In the genomic region with DNA sequence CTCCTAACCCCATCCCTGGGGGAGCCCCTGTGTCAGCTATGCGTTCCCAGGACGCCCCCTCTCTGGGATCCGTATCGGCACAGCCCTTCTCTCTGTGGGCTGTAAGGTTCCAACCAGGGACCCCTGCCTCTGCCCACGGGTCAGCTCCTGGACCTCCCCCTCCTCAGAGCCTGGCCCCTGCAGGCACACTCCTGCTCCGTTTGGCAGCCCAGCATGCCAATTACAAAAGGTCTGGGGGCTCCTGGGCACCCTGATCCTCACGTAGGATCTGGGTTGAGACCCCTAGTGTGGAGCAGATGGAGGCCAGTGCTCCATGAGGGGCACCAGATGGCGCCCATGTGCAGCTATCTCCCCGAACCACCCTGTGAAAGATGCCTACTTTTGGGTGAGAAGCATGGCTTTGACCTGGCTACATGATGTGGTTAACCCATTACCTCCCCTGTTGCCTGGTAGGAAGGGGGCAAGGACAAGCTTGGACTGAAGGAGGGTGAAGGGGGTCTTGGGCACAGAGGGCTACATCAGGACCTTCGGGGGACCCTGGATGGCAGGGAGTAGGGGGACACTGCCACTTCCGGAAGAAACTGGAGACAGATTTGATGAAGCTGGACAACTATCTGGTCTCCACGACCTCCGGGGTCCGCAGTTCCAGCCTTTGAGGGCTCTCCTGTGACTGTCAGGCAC, we compare ENCODE assay signal across 8 cellular contexts. TPM values are rescaled to one million over a fixed set of nuclear protein-coding genes. Genes with fewer than 3 reads are reported as not detected.
A peak's percentile ranks its signal among the peaks of the same experiment; 100 is the strongest.
DNase-seq lines count a peak whose midpoint lies in the region; FAIRE-seq and TF ChIP-seq lines count a peak whose summit lies in the region.

No MANE protein-coding gene starts in this region.

- H3K27ac Mint-ChIP-seq in astrocyte (ENCODE audit: unreplicated experiment) = no peak overlapping the region

- no peak overlapping the region for H2BK15ac ChIP-seq in mesenchymal stem cell (ENCODE audit: low read depth, poor library complexity, severe bottlenecking)

- H4K8ac ChIP-seq in mesenchymal stem cell (ENCODE audit: low read length) = peak overlapping the region; percentile 81

- no peak for TF ChIP-seq CTCF in astrocyte (IDR thresholded peaks at IDR 0.05; ENCODE audit: insufficient read depth, low read depth, low read length)

- peak overlapping the region in 1 of 2 experiments; percentile 4 for H2BK12ac ChIP-seq in mesenchymal stem cell (ENCODE audit: low read length in 2 of 2)

- no peak overlapping the region for H2BK5ac ChIP-seq in mesenchymal stem cell (ENCODE audit: low read depth, low read length, poor library complexity, severe bottlenecking)

- FAIRE-seq in astrocyte (lab: Jason Lieb, UNC) = no peak

- peak overlapping the region in 1 of 2 experiments; percentile 63 for H3K18ac ChIP-seq in mesenchymal stem cell (ENCODE audit: low read depth in 1 of 2, low read length in 2 of 2)

- H3K36me3 Mint-ChIP-seq in astrocyte (ENCODE audit: low read depth, unreplicated experiment) = peaks cover 22% of the 10 kb centered on the region

- DNase-seq in NCI-H2029 (lab: John Stamatoyannopoulos, UW) (peak; percentile 14), NCI-H2029 treated with DMSO at 0.1 percent for 48 hours (lab: John Stamatoyannopoulos, UW) (no peak), NAMALWA (ENCODE audit: low spot score) (peak; percentile 78), astrocyte (ENCODE audit: low read depth) (no peak), mesenchymal stem cell (no peak), mucosa of gallbladder (ENCODE audit: low spot score) (no peak)
- DNase-seq in central memory CD4-positive, alpha-beta T cell = no peak
- no peak for DNase-seq in stimulated activated CD4-positive, alpha-beta T cell treated with anti-CD3 and anti-CD28 coated beads, Interleukin-4, amount 100 ng/mL, for 4 hours

- no peaks in the 10 kb centered on the region for H3K79me1 ChIP-seq in mesenchymal stem cell (replicated peaks; ENCODE audit: low read length, poor library complexity, severe bottlenecking)

- H3K14ac ChIP-seq in mesenchymal stem cell (ENCODE audit: low read length in 2 of 2) = no peak overlapping the region

- H2AK5ac ChIP-seq in mesenchymal stem cell (ENCODE audit: low read length, severe bottlenecking) = no peak overlapping the region

- H3K9ac ChIP-seq in astrocyte (ENCODE audit: low read length) (no peak overlapping the region), mesenchymal stem cell (ENCODE audit: low read length) (peak overlapping the region; percentile 70)

- H3K9me3 ChIP-seq in astrocyte (ENCODE audit: insufficient read depth, low read depth, low read length) = no peaks in the 10 kb centered on the region
- H3K9me3 ChIP-seq in mesenchymal stem cell (ENCODE audit: control insufficient read depth, low read length) = no peaks in the 10 kb centered on the region

- no peaks in the 10 kb centered on the region for H3K27me3 Mint-ChIP-seq in astrocyte (ENCODE audit: low read depth, unreplicated experiment)

- H2AFZ ChIP-seq in astrocyte (ENCODE audit: low read depth, low read length) (no peak overlapping the region), mesenchymal stem cell (ENCODE audit: low read depth, low read length) (no peak overlapping the region)

- H4K20me1 ChIP-seq in astrocyte (ENCODE audit: insufficient read depth, low read length) = no peaks in the 10 kb centered on the region

- H4K91ac ChIP-seq in mesenchymal stem cell (ENCODE audit: low read length) = no peak overlapping the region

- H3K4me1 Mint-ChIP-seq in astrocyte (ENCODE audit: low read depth, unreplicated experiment) = peaks cover 7% of the 10 kb centered on the region

- H3K4me3 Mint-ChIP-seq in astrocyte (ENCODE audit: unreplicated experiment) = no peak overlapping the region

- WGBS in mesenchymal stem cell = 75% methylated on average over 13 of the region's 14 CpGs

- no peaks in the 10 kb centered on the region for H3K36me3 ChIP-seq in astrocyte (ENCODE audit: insufficient read depth, low read length)
- peaks cover 11 to 12% of the 10 kb centered on the region in 2 experiments for H3K36me3 ChIP-seq in mesenchymal stem cell (ENCODE audit: control insufficient read depth in 1 of 2, insufficient read depth in 2 of 2, low read depth in 1 of 2, low read length in 2 of 2)

- H3K4me1 ChIP-seq in astrocyte (ENCODE audit: insufficient read depth, low read length) (peaks cover 10% of the 10 kb centered on the region), mesenchymal stem cell (ENCODE audit: control insufficient read depth, insufficient read depth, low read depth, low read length) (peaks cover 12% of the 10 kb centered on the region)

- peak overlapping the region in 1 of 2 experiments; percentile 29 for H3K23ac ChIP-seq in mesenchymal stem cell (ENCODE audit: low read length in 2 of 2)

- H3K4me2 ChIP-seq in astrocyte (ENCODE audit: low read length) = peak overlapping the region; percentile 75
- H3K4me2 ChIP-seq in mesenchymal stem cell (ENCODE audit: low read length, poor library complexity, severe bottlenecking) = no peak overlapping the region

- no peak overlapping the region for H2BK120ac ChIP-seq in mesenchymal stem cell (ENCODE audit: low read depth, low read length)

- H3K27ac ChIP-seq in astrocyte (ENCODE audit: low read depth, low read length) (no peak overlapping the region), mesenchymal stem cell (ENCODE audit: low read length, poor library complexity, severe bottlenecking) (no peak overlapping the region)

- no peak overlapping the region for H3K4me3 ChIP-seq in astrocyte (ENCODE audit: insufficient read depth, low read depth, low read length)
- peak overlapping the region in 1 of 2 experiments; percentile 44 for H3K4me3 ChIP-seq in mesenchymal stem cell (ENCODE audit: insufficient read depth in 1 of 2, low read depth in 1 of 2, low read length in 2 of 2)

- H3K27me3 ChIP-seq in astrocyte (ENCODE audit: insufficient read depth, low read length) = no peaks in the 10 kb centered on the region
- H3K27me3 ChIP-seq in mesenchymal stem cell (ENCODE audit: control insufficient read depth in 1 of 2, insufficient read depth in 1 of 2, low read length in 2 of 2) = no peaks in the 10 kb centered on the region

- no peaks in the 10 kb centered on the region for H3K79me2 ChIP-seq in astrocyte (ENCODE audit: insufficient read depth, low read length)

- peak overlapping the region in 1 of 2 experiments; percentile 5 for H3K4ac ChIP-seq in mesenchymal stem cell (ENCODE audit: low read depth in 1 of 2, low read length in 2 of 2)

- H3K9me3 Mint-ChIP-seq in astrocyte (ENCODE audit: unreplicated experiment) = no peaks in the 10 kb centered on the region

RNA-seq across cellular contexts. Expression of gene TACR2, which starts 9.0 kb away (rescaled TPM):
- total RNA-seq in astrocyte (not detected in 2 replicates), mucosa of gallbladder (1.6 TPM)
- not detected for polyA plus RNA-seq in mesenchymal stem cell (2013, experiment 1 of 2)
- 0.01 TPM for polyA plus RNA-seq in mesenchymal stem cell (2013, experiment 2 of 2)

RNA-seq across cellular contexts. Expression of gene TSPAN15, which starts 43.5 kb away (rescaled TPM):
- total RNA-seq in astrocyte (8.7 and 9.4 TPM in 2 replicates), mucosa of gallbladder (108 TPM)
- polyA plus RNA-seq in mesenchymal stem cell (2013, experiment 1 of 2) = 19.6 TPM
- polyA plus RNA-seq in mesenchymal stem cell (2013, experiment 2 of 2) = 19.5 TPM

Comparison
In these comparisons a context has a peak if more than half of its experiments do, and no peak if none do; other contexts are left out.
1. DNase-seq: peak in NCI-H2029 (single experiment) and NAMALWA (single experiment); none in NCI-H2029 treated with DMSO at 0.1 percent for 48 hours (single experiment), astrocyte (single experiment), mesenchymal stem cell (single experiment), central memory CD4-positive, alpha-beta T cell (single experiment), stimulated activated CD4-positive, alpha-beta T cell treated with anti-CD3 and anti-CD28 coated beads, Interleukin-4, amount 100 ng/mL, for 4 hours (0 of 2) and mucosa of gallbladder (single experiment).
2. RNA of gene TSPAN15, which starts 43.5 kb away (total RNA-seq): 108 TPM in mucosa of gallbladder (single experiment); 8.7 to 9.4 TPM in astrocyte; every median in the first group is over 10 times any median in the second.